20 cellular contexts compared by ENCODE assay signal in genomic region chr2:230785346-230785745, GRCh38.
DNase-seq lines count a peak whose midpoint lies in the region; ATAC-seq lines count a peak whose summit lies in the region.
"Had no signal": no experiment of that assay in that cellular context is flagged by ENCODE, and none has a peak within 500 bp of the region (broad histone marks: within the 10 kb centered on the region; RNA-seq: fewer than 3 reads in every experiment).

No MANE protein-coding gene starts in this region.

- peak overlapping the region; percentile 9 for H3K4me3 Mint-ChIP-seq in T-helper 1 cell treated with Interleukin-12 subunit alpha and Interleukin-12 subunit beta and Interleukin-4 antibody, amounts not matched to agents 30 μg/mL and 1 μg/mL, for 36 hours
- no peak overlapping the region for H3K4me3 Mint-ChIP-seq in CD4-positive, alpha-beta memory T cell
- H3K4me3 Mint-ChIP-seq in activated naive CD8-positive, alpha-beta T cell treated with anti-CD3 and anti-CD28 coated beads, Interleukin-2, amount 10 ng/mL, durations not matched to agents 7 days and 5 days, result no peak overlapping the region
- H3K4me3 Mint-ChIP-seq in naive B cell, result peak overlapping the region in 4 of 8 donors; percentile 23 to 60 (median 35)
- H3K4me3 Mint-ChIP-seq: B cell had no signal

- no peak overlapping the region for H3K27ac ChIP-seq in CD4-positive, alpha-beta memory T cell (ENCODE audit: low read depth, low read length)
- H3K27ac ChIP-seq: 22Rv1, foreskin keratinocyte, SK-N-MC, upper lobe of left lung had no signal

- CTCF ChIA-PET in CD4-positive, alpha-beta memory T cell (lab: Charles Lee; ENCODE audit: partially characterized antibody), result interaction anchor here (6.9 kb wide), 1 partner anchor 12 kb away, joined by 36 read pairs; no protein-coding TSS in a partner anchor

- no peak for ATAC-seq in activated naive CD8-positive, alpha-beta T cell treated with anti-CD3 and anti-CD28 coated beads, Interleukin-2, amount 10 ng/mL, durations not matched to agents 7 days and 5 days (ENCODE audit: low read depth)
- ATAC-seq in naive B cell (ENCODE audit: low read depth in 2 of 2) (no peak), GM18907 (IDR thresholded peaks at IDR 0.05; ENCODE audit: unreplicated experiment) (no peak), left lobe of liver (no peak)
- ATAC-seq: GM12878; naive thymus-derived CD8-positive, alpha-beta T cell; stimulated activated naive CD8-positive, alpha-beta T cell treated with anti-CD3 and anti-CD28 coated beads, Interleukin-15, Interleukin-2, amounts not matched to agents 100 U/mL and 50 U/mL, for 24 hours had no signal

- peaks cover 56% of the 10 kb centered on the region for H3K4me1 ChIP-seq in CD4-positive, alpha-beta memory T cell (ENCODE audit: insufficient read depth, low read length)

- peaks cover 83% of the 10 kb centered on the region for H3K36me3 Mint-ChIP-seq in T-helper 1 cell treated with Interleukin-12 subunit alpha and Interleukin-12 subunit beta and Interleukin-4 antibody, amounts not matched to agents 30 μg/mL and 1 μg/mL, for 36 hours (ENCODE audit: low read depth)
- peaks cover 50 to 56% of the 10 kb centered on the region in 2 donors for H3K36me3 Mint-ChIP-seq in CD4-positive, alpha-beta memory T cell
- peaks cover 94% of the 10 kb centered on the region for H3K36me3 Mint-ChIP-seq in activated naive CD8-positive, alpha-beta T cell treated with anti-CD3 and anti-CD28 coated beads, Interleukin-2, amount 10 ng/mL, durations not matched to agents 7 days and 5 days
- peaks cover 60 to 61% of the 10 kb centered on the region in 2 donors for H3K36me3 Mint-ChIP-seq in naive B cell

- peaks cover 64% of the 10 kb centered on the region for H3K4me1 Mint-ChIP-seq in T-helper 1 cell treated with Interleukin-12 subunit alpha and Interleukin-12 subunit beta and Interleukin-4 antibody, amounts not matched to agents 30 μg/mL and 1 μg/mL, for 36 hours (ENCODE audit: low read depth)
- H3K4me1 Mint-ChIP-seq in CD4-positive, alpha-beta memory T cell, result peaks cover 42 to 67% (median 52%) of the 10 kb centered on the region in 4 donors
- peaks cover 40% of the 10 kb centered on the region for H3K4me1 Mint-ChIP-seq in activated naive CD8-positive, alpha-beta T cell treated with anti-CD3 and anti-CD28 coated beads, Interleukin-2, amount 10 ng/mL, durations not matched to agents 7 days and 5 days
- H3K4me1 Mint-ChIP-seq in naive B cell, result peaks cover 30 to 43% (median 42%) of the 10 kb centered on the region in 3 donors

- H3K9me3 Mint-ChIP-seq in T-helper 1 cell treated with Interleukin-12 subunit alpha and Interleukin-12 subunit beta and Interleukin-4 antibody, amounts not matched to agents 30 μg/mL and 1 μg/mL, for 36 hours, result peaks cover 33% of the 10 kb centered on the region
- H3K9me3 Mint-ChIP-seq in CD4-positive, alpha-beta memory T cell, result peaks cover 0 to 29% (median 13%) of the 10 kb centered on the region in 8 donors
- peaks cover 31% of the 10 kb centered on the region for H3K9me3 Mint-ChIP-seq in activated naive CD8-positive, alpha-beta T cell treated with anti-CD3 and anti-CD28 coated beads, Interleukin-2, amount 10 ng/mL, durations not matched to agents 7 days and 5 days
- H3K9me3 Mint-ChIP-seq in naive B cell, result peaks cover 15 to 41% (median 26%) of the 10 kb centered on the region in 7 donors

- peak overlapping the region; percentile 47 for H3K27ac Mint-ChIP-seq in T-helper 1 cell treated with Interleukin-12 subunit alpha and Interleukin-12 subunit beta and Interleukin-4 antibody, amounts not matched to agents 30 μg/mL and 1 μg/mL, for 36 hours
- H3K27ac Mint-ChIP-seq in CD4-positive, alpha-beta memory T cell, result peak overlapping the region in 5 of 7 donors; percentile 2 to 74 (median 50)
- H3K27ac Mint-ChIP-seq in activated naive CD8-positive, alpha-beta T cell treated with anti-CD3 and anti-CD28 coated beads, Interleukin-2, amount 10 ng/mL, durations not matched to agents 7 days and 5 days, result peak overlapping the region; percentile 31
- peak overlapping the region in 4 of 6 donors; percentile 26 to 69 (median 54) for H3K27ac Mint-ChIP-seq in naive B cell

- H3K27me3 ChIP-seq in CD4-positive, alpha-beta memory T cell (ENCODE audit: insufficient read depth, low read length), result no peaks in the 10 kb centered on the region
- H3K27me3 ChIP-seq: foreskin keratinocyte, upper lobe of left lung had no signal

- intact Hi-C loops in CD4-positive, alpha-beta memory T cell (cut with micrococcal nuclease), result no loop called here

- POLR2A ChIA-PET in CD4-positive, alpha-beta memory T cell (lab: Charles Lee; ENCODE audit: partially characterized antibody), result interaction anchor here (0.7 to 7.6 kb wide), 4 partner anchors 8 to 124 kb away, joined by 3 to 142 read pairs (median 4); no protein-coding TSS in a partner anchor
- POLR2A ChIA-PET in activated naive CD8-positive, alpha-beta T cell treated with anti-CD3 and anti-CD28 coated beads, Interleukin-2, amount 10 ng/mL, durations not matched to agents 7 days and 5 days (lab: Charles Lee), result no interaction called here

- H3K4me3 ChIP-seq in CD4-positive, alpha-beta memory T cell (ENCODE audit: low read length in 2 of 2), result no peak overlapping the region
- H3K4me3 ChIP-seq: GM12878, SK-N-MC, upper lobe of left lung had no signal

- no peaks in the 10 kb centered on the region for H3K27me3 Mint-ChIP-seq in T-helper 1 cell treated with Interleukin-12 subunit alpha and Interleukin-12 subunit beta and Interleukin-4 antibody, amounts not matched to agents 30 μg/mL and 1 μg/mL, for 36 hours (ENCODE audit: low read depth)
- H3K27me3 Mint-ChIP-seq in CD4-positive, alpha-beta memory T cell, result no peaks in the 10 kb centered on the region
- H3K27me3 Mint-ChIP-seq in activated naive CD8-positive, alpha-beta T cell treated with anti-CD3 and anti-CD28 coated beads, Interleukin-2, amount 10 ng/mL, durations not matched to agents 7 days and 5 days, result no peaks in the 10 kb centered on the region
- no peaks in the 10 kb centered on the region for H3K27me3 Mint-ChIP-seq in naive B cell
- H3K27me3 Mint-ChIP-seq: B cell; naive thymus-derived CD8-positive, alpha-beta T cell had no signal

- DNase-seq in T-helper 1 cell, result no peak
- no peak for DNase-seq in CD4-positive, alpha-beta memory T cell
- no peak for DNase-seq in activated naive CD8-positive, alpha-beta T cell treated with anti-CD3 and anti-CD28 coated beads, Interleukin-2, amount 10 ng/mL, durations not matched to agents 7 days and 5 days
- no peak for DNase-seq in naive B cell
- DNase-seq in left lobe of liver (ENCODE audit: low spot score), result no peak
- no peak for DNase-seq in GM19240 (ENCODE audit: insufficient read length, low spot score)
- DNase-seq: GDM1; KG1; naive thymus-derived CD8-positive, alpha-beta T cell; NCI-H1092 treated with DMSO at 0.1 percent for 48 hours; OCI-M1; stimulated activated naive CD8-positive, alpha-beta T cell treated with anti-CD3 and anti-CD28 coated beads, Interleukin-15, Interleukin-2, amounts not matched to agents 100 U/mL and 50 U/mL, for 24 hours; upper lobe of left lung had no signal

- H3K36me3 ChIP-seq in CD4-positive, alpha-beta memory T cell (ENCODE audit: insufficient read depth, low read length), result peaks cover 2% of the 10 kb centered on the region

- peaks cover 0 to 7% of the 10 kb centered on the region in 2 donors for H3K9me3 ChIP-seq in CD4-positive, alpha-beta memory T cell (ENCODE audit: control insufficient read depth in 1 of 2, low read length in 2 of 2)
